Comparison of ENCODE assay signal across 1 cellular context in genomic region chr13:51323824-51324511, GRCh38.
TF ChIP-seq lines count a peak whose summit lies in the region.

No MANE protein-coding gene starts in this region.

TF ChIP-seq in WTC11, 78 proteins besides CTCF, POLR2A, EP300 and RAD21 (continued from another document):
- TF ChIP-seq ZMAT4 (CRISPR knock-in tag; IDR thresholded peaks at IDR 0.05) (no peak), PRRX2 (CRISPR knock-in tag; IDR thresholded peaks at IDR 0.05) (no peak)
